8 cellular contexts compared by ENCODE assay signal in genomic region chrX:118346258-118347094, GRCh38. TPM values are rescaled to one million over a fixed set of nuclear protein-coding genes. Genes with fewer than 3 reads are reported as not detected.
DNase-seq lines count a peak whose midpoint lies in the region; TF ChIP-seq lines count a peak whose summit lies in the region.

No MANE protein-coding gene starts in this region.

- peak overlapping the region; percentile 52 for H3K18ac ChIP-seq in mesendoderm (ENCODE audit: low read length)

- H3K4me1 ChIP-seq in mesendoderm (ENCODE audit: control insufficient read depth, low read depth, low read length): no peaks in the 10 kb centered on the region

- peak overlapping the region; percentile 98 for H3K4me3 Mint-ChIP-seq in HFFc6

- peaks cover 27% of the 10 kb centered on the region for H3K79me2 ChIP-seq in mesendoderm (ENCODE audit: control insufficient read depth, insufficient read depth, low read length)

- H3K4me3 ChIP-seq in dorsolateral prefrontal cortex: peak overlapping the region; percentile 43 to 84 (median 71)
- H3K4me3 ChIP-seq in mesendoderm (ENCODE audit: low read length): peak overlapping the region; percentile 78

- peak overlapping the region; percentile 94 for H3K27ac Mint-ChIP-seq in HFFc6

- peak overlapping the region; percentile 85 for H3K56ac ChIP-seq in mesendoderm (ENCODE audit: low read length)

- H3K23ac ChIP-seq in mesendoderm (ENCODE audit: low read length): no peak overlapping the region

- H2BK15ac ChIP-seq in mesendoderm (replicated peaks; ENCODE audit: low read depth): no peak overlapping the region

- H3K36me3 ChIP-seq in mesendoderm (ENCODE audit: control insufficient read depth, insufficient read depth, low read length): no peaks in the 10 kb centered on the region

- H3K27me3 ChIP-seq in dorsolateral prefrontal cortex (peaks cover 0 to 25% (median 0%) of the 10 kb centered on the region in 45 donors), mesendoderm (ENCODE audit: insufficient read depth, low read length, poor library complexity) (no peaks in the 10 kb centered on the region)

- no peak overlapping the region for H2AK5ac ChIP-seq in mesendoderm (ENCODE audit: low read length)

- H3K79me1 ChIP-seq in mesendoderm (ENCODE audit: low read length): no peaks in the 10 kb centered on the region

- peak overlapping the region; percentile 74 for H3K9ac ChIP-seq in mesendoderm (ENCODE audit: low read length)

- H3K27ac ChIP-seq in dorsolateral prefrontal cortex: peak overlapping the region in 56 of 59 donors; percentile 52 to 95 (median 87)
- H3K27ac ChIP-seq in mesendoderm (ENCODE audit: low read depth, low read length): peak overlapping the region; percentile 85

- H3K27me3 Mint-ChIP-seq in HFFc6 (ENCODE audit: insufficient read depth): no peaks in the 10 kb centered on the region

- no peak overlapping the region for H4K8ac ChIP-seq in mesendoderm (ENCODE audit: low read depth, low read length)

- no peak overlapping the region for H2BK5ac ChIP-seq in mesendoderm (ENCODE audit: low read length)

- H2BK120ac ChIP-seq in mesendoderm (ENCODE audit: low read depth, low read length): no peak overlapping the region

- no peak overlapping the region for H4K5ac ChIP-seq in mesendoderm (ENCODE audit: low read length)

- H3K9me3 Mint-ChIP-seq in HFFc6: no peaks in the 10 kb centered on the region

- peak overlapping the region; percentile 50 for H3K4me2 ChIP-seq in mesendoderm (ENCODE audit: low read length)

- H3K4me1 Mint-ChIP-seq in HFFc6 (ENCODE audit: low read depth): peaks cover 34% of the 10 kb centered on the region

- WGBS in mesendoderm (ENCODE audit: extremely low coverage, insufficient coverage, low lambda C conversion rate): no CpG with 5 or more reads among the region's 51 CpGs

- H3K4ac ChIP-seq in mesendoderm (ENCODE audit: low read depth, low read length): peak overlapping the region; percentile 88

- intact Hi-C loops in dorsolateral prefrontal cortex (cut with DNase I): loop anchor here (5.0 to 10.0 kb wide), 3 partner anchors 76 to 658 kb away; no protein-coding TSS in a partner anchor

- DNase-seq in HFFc6 (peak; percentile 4), NCI-H1105 treated with DMSO at 0.1 percent for 48 hours (lab: John Stamatoyannopoulos, UW) (peak; percentile 63), dorsolateral prefrontal cortex (peak in 9 of 10 donors; percentile 15 to 57 (median 45)), mesendoderm (peak; percentile 49), NCI-H226 (no peak)
- DNase-seq in activated CD4-positive, alpha-beta T cell treated with anti-CD3 and anti-CD28 coated beads, Interleukin-2, amount 50 U/mL, for 24 hours (ENCODE audit: low read depth in 1 of 2, low spot score in 1 of 2): peak; percentile 17 to 18
- peak; percentile 10 to 15 for DNase-seq in stimulated activated CD8-positive, alpha-beta memory T cell treated with anti-CD3 and anti-CD28 coated beads, Interleukin-4, amount 100 ng/mL, for 1 hour (ENCODE audit: low read depth in 2 of 2, low spot score in 1 of 2)

- TF ChIP-seq CTCF in GM12872 (IDR thresholded peaks at IDR 0.05; ENCODE audit: insufficient read depth, low read depth, low read length) (0 out of 3 replicates have a peak, but pooled peaks have one; percentile 13), HFFc6 (IDR thresholded peaks at IDR 0.05) (peak; percentile 25; the same call in 1 of the 2 replicates), dorsolateral prefrontal cortex (IDR thresholded peaks at IDR 0.05 in 54 of 56, conservative IDR thresholded peaks at IDR 0.05 in 2 of 56; ENCODE audit: low read depth in 1 of 56, partially characterized antibody in 56 of 56) (peak in 9 of 56 donors; percentile 6 to 30 (median 16))

- no peaks in the 10 kb centered on the region for H3K36me3 Mint-ChIP-seq in HFFc6 (ENCODE audit: low read depth)

RNA-seq across cellular contexts. Expression of gene WDR44, which starts 0.6 kb away (rescaled TPM):
- 10 to 100 TPM; 20.4 to 25.8 (median 22.6) TPM for total RNA-seq in HFFc6 (2021; fragmentation: NEBNext Ultra II Directional; extraction: Animal tissue kit (Norgen Biotek cat#: 25700))
- total RNA-seq in dorsolateral prefrontal cortex: 10 to 100 TPM; 16.4 to 29.6 (median 23.3) TPM
- polyA plus RNA-seq in mesendoderm (2013, experiment 1 of 2): 10.2 TPM
- polyA plus RNA-seq in mesendoderm (2013, experiment 2 of 2): 10.3 TPM
